14 cellular contexts compared by ENCODE assay signal in genomic region chr18:58213931-58214431, GRCh38.
DNase-seq lines count a peak whose midpoint lies in the region; ATAC-seq and TF ChIP-seq lines count a peak whose summit lies in the region.
"Had no signal": no experiment of that assay in that cellular context is flagged by ENCODE, and none has a peak within 500 bp of the region (broad histone marks: within the 10 kb centered on the region; RNA-seq: fewer than 3 reads in every experiment).

No MANE protein-coding gene starts in this region.

- peak; percentile 20 for ATAC-seq in activated naive CD8-positive, alpha-beta T cell treated with anti-CD3 and anti-CD28 coated beads, Interleukin-2, amount 50 U/mL, for 24 hours
- ATAC-seq in HG03469 (IDR thresholded peaks at IDR 0.05; ENCODE audit: unreplicated experiment) (no peak), GM19452 (IDR thresholded peaks at IDR 0.05; ENCODE audit: unreplicated experiment) (no peak), right cardiac atrium (no peak)
- ATAC-seq: psoas muscle had no signal

- intact Hi-C loops in right cardiac atrium (cut with DNase I) (no loop called here), testis (cut with DNase I; ENCODE audit: low total_unique reads) (no loop called here)

- DNase-seq in activated naive CD8-positive, alpha-beta T cell treated with anti-CD3 and anti-CD28 coated beads, Interleukin-2, amount 50 U/mL, for 24 hours = no peak
- DNase-seq in activated naive CD8-positive, alpha-beta T cell treated with anti-CD3 and anti-CD28 coated beads for 36 hours = no peak
- peak; percentile 70 for DNase-seq in astrocyte of the hippocampus (ENCODE audit: low read depth, low spot score)
- DNase-seq in islet precursor cell = peak; percentile 68
- DNase-seq in right cardiac atrium = no peak
- no peak for DNase-seq in testis
- DNase-seq: activated CD8-positive, alpha-beta memory T cell treated with anti-CD3 and anti-CD28 coated beads, Interleukin-2, amount 50 U/mL, for 4 hours; DMS79; NCI-H2227 treated with DMSO at 0.1 percent for 48 hours; Peyer's patch; psoas muscle; stimulated activated CD4-positive, alpha-beta T cell treated with anti-CD3 and anti-CD28 coated beads, Interleukin-4, amount 100 ng/mL, for 4 hours had no signal

- no peaks in the 10 kb centered on the region for H3K36me3 ChIP-seq in testis (ENCODE audit: low read depth, missing control alignments)
- H3K36me3 ChIP-seq: Peyer's patch had no signal

- no peaks in the 10 kb centered on the region for H3K4me1 ChIP-seq in right cardiac atrium (ENCODE audit: control insufficient read depth, insufficient read depth, low read length)
- H3K4me1 ChIP-seq in testis = no peaks in the 10 kb centered on the region
- H3K4me1 ChIP-seq: psoas muscle had no signal

- no peak overlapping the region for H3K27ac Mint-ChIP-seq in activated naive CD8-positive, alpha-beta T cell treated with anti-CD3 and anti-CD28 coated beads, Interleukin-2, amount 50 U/mL, for 24 hours
- H3K27ac Mint-ChIP-seq in activated naive CD8-positive, alpha-beta T cell treated with anti-CD3 and anti-CD28 coated beads for 36 hours = no peak overlapping the region

- H3K9me3 ChIP-seq in right cardiac atrium (ENCODE audit: control insufficient read depth, low read length) (no peaks in the 10 kb centered on the region), testis (no peaks in the 10 kb centered on the region)
- H3K9me3 ChIP-seq: Peyer's patch, psoas muscle had no signal

- H3K9me3 Mint-ChIP-seq in activated naive CD8-positive, alpha-beta T cell treated with anti-CD3 and anti-CD28 coated beads, Interleukin-2, amount 50 U/mL, for 24 hours = no peaks in the 10 kb centered on the region
- H3K9me3 Mint-ChIP-seq in activated naive CD8-positive, alpha-beta T cell treated with anti-CD3 and anti-CD28 coated beads for 36 hours = no peaks in the 10 kb centered on the region

- H3K27me3 Mint-ChIP-seq in activated naive CD8-positive, alpha-beta T cell treated with anti-CD3 and anti-CD28 coated beads, Interleukin-2, amount 50 U/mL, for 24 hours = peaks cover 10% of the 10 kb centered on the region
- peaks cover 3% of the 10 kb centered on the region for H3K27me3 Mint-ChIP-seq in activated naive CD8-positive, alpha-beta T cell treated with anti-CD3 and anti-CD28 coated beads for 36 hours

- H3K36me3 Mint-ChIP-seq in activated naive CD8-positive, alpha-beta T cell treated with anti-CD3 and anti-CD28 coated beads, Interleukin-2, amount 50 U/mL, for 24 hours (ENCODE audit: low read depth) = no peaks in the 10 kb centered on the region
- H3K36me3 Mint-ChIP-seq in activated naive CD8-positive, alpha-beta T cell treated with anti-CD3 and anti-CD28 coated beads for 36 hours = no peaks in the 10 kb centered on the region

- no peak overlapping the region for H3K4me3 Mint-ChIP-seq in activated naive CD8-positive, alpha-beta T cell treated with anti-CD3 and anti-CD28 coated beads, Interleukin-2, amount 50 U/mL, for 24 hours
- no peak overlapping the region for H3K4me3 Mint-ChIP-seq in activated naive CD8-positive, alpha-beta T cell treated with anti-CD3 and anti-CD28 coated beads for 36 hours

- H3K27me3 ChIP-seq in right cardiac atrium (ENCODE audit: control insufficient read depth, insufficient read depth) (no peaks in the 10 kb centered on the region), testis (no peaks in the 10 kb centered on the region)
- H3K27me3 ChIP-seq: Peyer's patch had no signal

- H3K4me3 ChIP-seq in right cardiac atrium (ENCODE audit: low read length) (no peak overlapping the region), testis (no peak overlapping the region)
- H3K4me3 ChIP-seq: Peyer's patch, psoas muscle had no signal

- TF ChIP-seq CTCF in testis (IDR thresholded peaks at IDR 0.05) = no peak

- TF ChIP-seq POLR2A in testis (IDR thresholded peaks at IDR 0.05) = no peak

- 74% methylated on average over 3 of the region's 3 CpGs for WGBS in right cardiac atrium
- WGBS in testis, 2 donors = 31 to 73% methylated on average over 3 of the region's 3 CpGs

- H3K27ac ChIP-seq in right cardiac atrium (ENCODE audit: low read length) (no peak overlapping the region), testis (no peak overlapping the region)
- H3K27ac ChIP-seq: psoas muscle had no signal

- peaks cover 34% of the 10 kb centered on the region for H3K4me1 Mint-ChIP-seq in activated naive CD8-positive, alpha-beta T cell treated with anti-CD3 and anti-CD28 coated beads, Interleukin-2, amount 50 U/mL, for 24 hours
- H3K4me1 Mint-ChIP-seq in activated naive CD8-positive, alpha-beta T cell treated with anti-CD3 and anti-CD28 coated beads for 36 hours = peaks cover 16% of the 10 kb centered on the region

Comparison
In these comparisons a context has a peak if more than half of its experiments do, and no peak if none do; other contexts are left out.
1. DNase-seq: peak in astrocyte of the hippocampus (single experiment) and islet precursor cell (single experiment); none in activated naive CD8-positive, alpha-beta T cell treated with anti-CD3 and anti-CD28 coated beads, Interleukin-2, amount 50 U/mL, for 24 hours (single experiment), activated naive CD8-positive, alpha-beta T cell treated with anti-CD3 and anti-CD28 coated beads for 36 hours (single experiment), right cardiac atrium (0 of 3) and testis (single experiment).